ENCODE assay signal across 8 cellular contexts in genomic region chr2:182666674-182667320, GRCh38. TPM values are rescaled to one million over a fixed set of nuclear protein-coding genes. Genes with fewer than 3 reads are reported as not detected.
A peak's percentile ranks its signal among the peaks of the same experiment; 100 is the strongest.
DNase-seq lines count a peak whose midpoint lies in the region; ATAC-seq, FAIRE-seq and TF ChIP-seq lines count a peak whose summit lies in the region.

No MANE protein-coding gene starts in this region.

- POLR2A ChIA-PET in endothelial cell of umbilical vein (lab: Charles Lee): no interaction called here

- no peak overlapping the region for H3K4me2 ChIP-seq in endothelial cell of umbilical vein (ENCODE audit: insufficient read depth, low read length)

- no peak overlapping the region for H3K4me3 ChIP-seq in endothelial cell of umbilical vein (replicated peaks in 1 of 3; ENCODE audit: insufficient read depth in 1 of 3, low read depth in 1 of 3, low read length in 3 of 3)

- CTCF ChIA-PET in endothelial cell of umbilical vein (lab: Charles Lee): interaction anchor here (0.5 to 2.2 kb wide), 41 partner anchors 9 to 952 kb away, joined by 3 to 41 read pairs (median 3); partner anchors contain the start of gene DNAJC10

- DNase-seq in D721Med (ENCODE audit: insufficient read length, low spot score) (no peak), NCI-H82 (lab: John Stamatoyannopoulos, UW) (peak; percentile 49), endothelial cell of umbilical vein (ENCODE audit: low read depth, low spot score) (peak; percentile 47), cerebellar cortex (ENCODE audit: low spot score) (no peak), ecto neural progenitor cell (ENCODE audit: low spot score) (no peak)
- DNase-seq in stimulated activated naive CD8-positive, alpha-beta T cell treated with anti-CD3 and anti-CD28 coated beads, Interleukin-15, Interleukin-2, amounts not matched to agents 100 U/mL and 50 U/mL, for 24 hours: peak; percentile 5

- TF ChIP-seq POLR2A in endothelial cell of umbilical vein (IDR thresholded peaks at IDR 0.05; ENCODE audit: low read depth, low read length): no peak

- ATAC-seq in GM18519 (IDR thresholded peaks at IDR 0.05; ENCODE audit: low FRiP score, unreplicated experiment): peak; percentile 84
- ATAC-seq in HG02870 (IDR thresholded peaks at IDR 0.05; ENCODE audit: unreplicated experiment): peak; percentile 76
- ATAC-seq in stimulated activated naive CD8-positive, alpha-beta T cell treated with anti-CD3 and anti-CD28 coated beads, Interleukin-15, Interleukin-2, amounts not matched to agents 100 U/mL and 50 U/mL, for 24 hours: peak; percentile 70

- no peaks in the 10 kb centered on the region for H3K4me1 ChIP-seq in endothelial cell of umbilical vein (ENCODE audit: control insufficient read depth, extremely low read depth, insufficient read depth, low read length)

- no peaks in the 10 kb centered on the region for H3K9me1 ChIP-seq in endothelial cell of umbilical vein (replicated peaks; ENCODE audit: control insufficient read depth, extremely low read depth, insufficient read depth, low read length)

- FAIRE-seq in D721Med (lab: Jason Lieb, UNC): no peak
- FAIRE-seq in endothelial cell of umbilical vein (lab: Jason Lieb, UNC): peak; percentile 62

- peak; percentile 41 for TF ChIP-seq CTCF in D721Med (IDR thresholded peaks at IDR 0.05; ENCODE audit: insufficient read depth, missing control alignments)
- peak; percentile 35 to 62 for TF ChIP-seq CTCF in endothelial cell of umbilical vein (IDR thresholded peaks at IDR 0.05; ENCODE audit: extremely low read depth in 1 of 2, insufficient read depth in 1 of 2, low read depth in 1 of 2, low read length in 2 of 2)

- H3K27ac ChIP-seq in endothelial cell of umbilical vein (ENCODE audit: insufficient read depth, low read depth, low read length): no peak overlapping the region

- no peaks in the 10 kb centered on the region for H3K9me3 ChIP-seq in endothelial cell of umbilical vein (replicated peaks; ENCODE audit: control insufficient read depth, insufficient read depth, low read length)

- dilution Hi-C loops in endothelial cell of umbilical vein (cut with MboI; ENCODE audit: extremely low pct_ligation_motif_present, low sequenced_read_pairs): no loop called here

- intact Hi-C loops in endothelial cell of umbilical vein (cut with micrococcal nuclease): loop anchor here (1.0 to 2.0 kb wide), 2 partner anchors 50 to 314 kb away; partner anchors contain the start of gene DNAJC10

- no peaks in the 10 kb centered on the region for H3K27me3 ChIP-seq in endothelial cell of umbilical vein (ENCODE audit: control insufficient read depth in 2 of 2, insufficient read depth in 2 of 2, low read length in 2 of 2)

- H3K79me2 ChIP-seq in endothelial cell of umbilical vein (ENCODE audit: control insufficient read depth, insufficient read depth, low read length): no peaks in the 10 kb centered on the region

- no peak overlapping the region for H3K9ac ChIP-seq in endothelial cell of umbilical vein (replicated peaks; ENCODE audit: extremely low read depth, insufficient read depth, low read length)

- no peaks in the 10 kb centered on the region for H4K20me1 ChIP-seq in endothelial cell of umbilical vein (replicated peaks; ENCODE audit: control insufficient read depth, extremely low read depth, insufficient read depth, low read length)

- no peaks in the 10 kb centered on the region for H3K36me3 ChIP-seq in endothelial cell of umbilical vein (ENCODE audit: control insufficient read depth in 2 of 2, extremely low read depth in 1 of 2, insufficient read depth in 2 of 2, low read length in 2 of 2)

- H2AFZ ChIP-seq in endothelial cell of umbilical vein (ENCODE audit: low read depth, low read length): no peak overlapping the region

- BruUV-seq in endothelial cell of umbilical vein (replicated peaks; lab: Mats Ljungman, UMichigan): no TSS peak

TF ChIP-seq in endothelial cell of umbilical vein, 7 proteins besides CTCF, POLR2A, EP300 and RAD21:
- TF ChIP-seq POLR2AphosphoS5 (IDR thresholded peaks at IDR 0.05; ENCODE audit: insufficient read depth, low read depth, low read length) (no peak), MYC (IDR thresholded peaks at IDR 0.05; ENCODE audit: low read depth, low read length) (no peak), EZH2 (IDR thresholded peaks at IDR 0.05; ENCODE audit: borderline replicate concordance, low read depth, low read length, severe bottlenecking) (no peak), JUN (IDR thresholded peaks at IDR 0.05; ENCODE audit: borderline replicate concordance, insufficient read depth, insufficient read length, low read depth) (no peak), GATA2 (IDR thresholded peaks at IDR 0.05; ENCODE audit: insufficient read depth, insufficient read length, low read depth, low read length) (no peak), MAX (IDR thresholded peaks at IDR 0.05; ENCODE audit: insufficient read depth, insufficient read length) (no peak), FOS (IDR thresholded peaks at IDR 0.05; ENCODE audit: borderline replicate concordance, insufficient read depth, low read length) (no peak)

RNA-seq across cellular contexts. Expression of gene DNAJC10, which starts 49.3 kb away (rescaled TPM):
- total RNA-seq in endothelial cell of umbilical vein: 171 and 201 TPM in 2 replicates
- 30.8 and 45.1 TPM in 2 replicates for polyA plus RNA-seq in endothelial cell of umbilical vein
- polyA plus RNA-seq in endothelial cell of umbilical vein (2011; cell fraction: cytosol; rRNA removed): 39.5 and 46.5 TPM in 2 replicates
- 90.6 and 102 TPM in 2 replicates for polyA plus RNA-seq in endothelial cell of umbilical vein (2011; cell fraction: nucleus; rRNA removed)
- 173 and 189 TPM in 2 replicates for polyA plus RNA-seq in endothelial cell of umbilical vein (2012)
- polyA minus RNA-seq in endothelial cell of umbilical vein: 92.2 and 114 TPM in 2 replicates
- polyA minus RNA-seq in endothelial cell of umbilical vein (2011; cell fraction: cytosol; rRNA and poly(A)+ RNA removed): 13.7 TPM
- polyA minus RNA-seq in endothelial cell of umbilical vein (2011; cell fraction: nucleus; rRNA and poly(A)+ RNA removed): 51.7 and 73.5 TPM in 2 replicates

Comparison
In these comparisons a context has a peak if more than half of its experiments do, and no peak if none do; other contexts are left out.
1. DNase-seq: peak in NCI-H82 (single experiment), endothelial cell of umbilical vein (single experiment) and stimulated activated naive CD8-positive, alpha-beta T cell treated with anti-CD3 and anti-CD28 coated beads, Interleukin-15, Interleukin-2, amounts not matched to agents 100 U/mL and 50 U/mL, for 24 hours (single experiment); none in D721Med (single experiment), cerebellar cortex (single experiment) and ecto neural progenitor cell (single experiment).
2. Peak in every context shown above with its lines, with median percentiles within 50 percentile points of each other: ATAC-seq.